In the genomic region with DNA sequence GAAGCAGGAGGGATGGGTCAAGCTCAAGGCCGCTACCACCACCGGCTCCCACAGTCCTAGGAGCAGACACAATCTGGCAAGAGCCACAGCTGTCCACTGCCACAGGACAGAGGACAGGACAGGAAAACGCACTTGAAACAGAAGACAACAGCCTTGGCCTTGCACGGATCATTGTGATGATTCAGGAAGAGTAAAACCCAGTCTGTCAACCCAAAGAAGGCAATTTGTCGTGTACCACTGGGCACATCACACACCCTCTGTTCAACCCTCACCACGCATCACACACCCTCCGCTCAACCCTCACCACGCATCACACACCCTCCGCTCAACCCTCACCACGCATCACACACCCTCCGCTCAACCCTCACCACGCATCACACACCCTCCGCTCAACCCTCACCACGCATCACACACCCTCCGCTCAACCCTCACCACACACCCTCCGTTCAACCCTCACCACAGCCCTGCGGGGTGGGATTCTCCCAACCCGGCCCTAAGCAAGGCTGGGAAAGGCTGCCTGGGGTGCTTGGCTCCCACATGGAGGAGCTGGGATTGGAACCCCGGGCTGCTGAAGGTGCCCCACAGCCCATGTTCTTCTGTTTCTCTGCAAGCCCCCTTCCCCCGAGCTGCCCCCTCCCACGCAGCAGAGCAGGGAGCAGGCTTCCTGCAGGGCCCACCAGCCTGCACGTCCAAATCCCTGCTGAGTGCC, we compare ENCODE assay signal across 7 cellular contexts. TPM values are rescaled to one million over a fixed set of nuclear protein-coding genes. Genes with fewer than 3 reads are reported as not detected.
DNase-seq lines count a peak whose midpoint lies in the region; ATAC-seq and TF ChIP-seq lines count a peak whose summit lies in the region.
"Had no signal": no experiment of that assay in that cellular context is flagged by ENCODE, and none has a peak within 500 bp of the region (broad histone marks: within the 10 kb centered on the region; RNA-seq: fewer than 3 reads in every experiment).

No MANE protein-coding gene starts in this region.

- DNase-seq in Panc1 (ENCODE audit: low read depth, low spot score) (no peak), MV-4-11 (lab: John Stamatoyannopoulos, UW) (no peak), NCI-H2196 (lab: John Stamatoyannopoulos, UW; ENCODE audit: unreplicated experiment) (no peak), GM10248 (ENCODE audit: extremely low spot score) (no peak)
- DNase-seq in stimulated activated naive B cell treated with anti-CD40 and anti-IgM and Interleukin-4, amounts not matched to agents 10 μg/mL and 1 μg/mL and 100 μg/mL, for 72 hours: no peak
- DNase-seq: activated CD8-positive, alpha-beta memory T cell treated with anti-CD3 and anti-CD28 coated beads for 24 hours had no signal

- peak overlapping the region; percentile 23 for H3K4me3 Mint-ChIP-seq in dendritic cell treated with granulocyte-macrophage colony-stimulating factor and Interleukin-4, amounts not matched to agents 40 ng/mL and 50 ng/mL, for 4 days
- peak overlapping the region; percentile 71 to 73 for H3K4me3 Mint-ChIP-seq in stimulated activated naive B cell treated with anti-CD40 and anti-IgM and Interleukin-4, amounts not matched to agents 10 μg/mL and 1 μg/mL and 100 μg/mL, for 72 hours

- POLR2A ChIA-PET in Panc1 (lab: Charles Lee): no interaction called here
- POLR2A ChIA-PET in GM10248 (lab: Yijun Ruan, JAX): interaction anchor here (1.2 to 11.9 kb wide), 4 partner anchors 9 to 20 kb away, joined by 3 to 129 read pairs (median 7); a partner anchor contains a TSS

- H3K4me1 ChIP-seq in Panc1 (ENCODE audit: control insufficient read depth, insufficient read depth, low read length): peaks cover 78% of the 10 kb centered on the region

- TF ChIP-seq CTCF in Panc1 (IDR thresholded peaks at IDR 0.05) (no peak), GM10248 (IDR thresholded peaks at IDR 0.05; ENCODE audit: control extremely low read depth, extremely low read depth, low read depth, missing control alignments) (no peak)

- H3K9me3 Mint-ChIP-seq in dendritic cell treated with granulocyte-macrophage colony-stimulating factor and Interleukin-4, amounts not matched to agents 40 ng/mL and 50 ng/mL, for 4 days: no peaks in the 10 kb centered on the region
- H3K9me3 Mint-ChIP-seq in stimulated activated naive B cell treated with anti-CD40 and anti-IgM and Interleukin-4, amounts not matched to agents 10 μg/mL and 1 μg/mL and 100 μg/mL, for 72 hours: no peaks in the 10 kb centered on the region

- no peaks in the 10 kb centered on the region for H3K9me3 ChIP-seq in Panc1 (ENCODE audit: control insufficient read depth, insufficient read depth, low read depth, low read length)

- peak overlapping the region; percentile 87 for H3K27ac Mint-ChIP-seq in dendritic cell treated with granulocyte-macrophage colony-stimulating factor and Interleukin-4, amounts not matched to agents 40 ng/mL and 50 ng/mL, for 4 days
- peak overlapping the region; percentile 94 for H3K27ac Mint-ChIP-seq in stimulated activated naive B cell treated with anti-CD40 and anti-IgM and Interleukin-4, amounts not matched to agents 10 μg/mL and 1 μg/mL and 100 μg/mL, for 72 hours

- no peak overlapping the region for H3K4me3 ChIP-seq in Panc1 (ENCODE audit: low read depth in 2 of 2, low read length in 2 of 2)

- no TSS peak for BruUV-seq in Panc1 (replicated peaks; lab: Mats Ljungman, UMichigan)

- peaks cover 16% of the 10 kb centered on the region for H3K27me3 Mint-ChIP-seq in dendritic cell treated with granulocyte-macrophage colony-stimulating factor and Interleukin-4, amounts not matched to agents 40 ng/mL and 50 ng/mL, for 4 days
- no peaks in the 10 kb centered on the region for H3K27me3 Mint-ChIP-seq in stimulated activated naive B cell treated with anti-CD40 and anti-IgM and Interleukin-4, amounts not matched to agents 10 μg/mL and 1 μg/mL and 100 μg/mL, for 72 hours

- no peak for ATAC-seq in Panc1
- ATAC-seq in stimulated activated naive B cell treated with anti-CD40 and anti-IgM and Interleukin-4, amounts not matched to agents 10 μg/mL and 1 μg/mL and 100 μg/mL, for 72 hours (replicated peaks): no peak

- in situ Hi-C loops in Panc1 (cut with HindIII; ENCODE audit: low pct_unique_long_range_greater_than_20kb, low sequenced_read_pairs): no loop called here

- CTCF ChIA-PET in Panc1 (lab: Charles Lee): interaction anchor here (0.6 to 1.5 kb wide), 3 partner anchors 14 to 1198 kb away, joined by 3 to 6 read pairs (median 4); no protein-coding TSS in a partner anchor
- CTCF ChIA-PET in GM10248 (lab: Yijun Ruan, JAX): interaction anchor here (16.2 to 33.1 kb wide), 3 partner anchors 6 to 31 kb away, joined by 356 to 1137 read pairs (median 356); a partner anchor contains a TSS

- intact Hi-C loops in Panc1 (cut with micrococcal nuclease; ENCODE audit: unreplicated experiment): no loop called here
- intact Hi-C loops in dendritic cell treated with granulocyte-macrophage colony-stimulating factor and Interleukin-4, amounts not matched to agents 40 ng/mL and 50 ng/mL, for 4 days (cut with micrococcal nuclease): no loop called here

- H3K36me3 Mint-ChIP-seq in dendritic cell treated with granulocyte-macrophage colony-stimulating factor and Interleukin-4, amounts not matched to agents 40 ng/mL and 50 ng/mL, for 4 days (ENCODE audit: low read depth): peaks cover 58% of the 10 kb centered on the region
- peaks cover 62 to 66% of the 10 kb centered on the region in 2 donors for H3K36me3 Mint-ChIP-seq in stimulated activated naive B cell treated with anti-CD40 and anti-IgM and Interleukin-4, amounts not matched to agents 10 μg/mL and 1 μg/mL and 100 μg/mL, for 72 hours

- H3K27ac ChIP-seq in Panc1 (ENCODE audit: low read length): peak overlapping the region; percentile 98

- peaks cover 90% of the 10 kb centered on the region for H3K4me1 Mint-ChIP-seq in dendritic cell treated with granulocyte-macrophage colony-stimulating factor and Interleukin-4, amounts not matched to agents 40 ng/mL and 50 ng/mL, for 4 days (ENCODE audit: low read depth)
- H3K4me1 Mint-ChIP-seq in stimulated activated naive B cell treated with anti-CD40 and anti-IgM and Interleukin-4, amounts not matched to agents 10 μg/mL and 1 μg/mL and 100 μg/mL, for 72 hours: peaks cover 78 to 93% of the 10 kb centered on the region in 2 donors

- H3K36me3 ChIP-seq in Panc1 (ENCODE audit: control insufficient read depth, insufficient read depth, low read length): no peaks in the 10 kb centered on the region; the same call in 1 of the 2 replicates

- H3K27me3 ChIP-seq in Panc1 (ENCODE audit: control insufficient read depth, insufficient read depth, low read length): no peaks in the 10 kb centered on the region

RNA-seq across cellular contexts. Expression of a gene that starts 11.3 kb away (rescaled TPM):
- total RNA-seq in Panc1 (2021; ENCODE audit: unreplicated experiment): 4.1 TPM
- polyA plus RNA-seq in Panc1 (2012; ENCODE audit: insufficient read length): 3.1 TPM

RNA-seq across cellular contexts. Expression of a gene that starts 22.7 kb away (rescaled TPM):
- 186 TPM for total RNA-seq in Panc1 (2021; ENCODE audit: unreplicated experiment)
- polyA plus RNA-seq in Panc1 (2012; ENCODE audit: insufficient read length): 280 TPM

RNA-seq across cellular contexts. Expression of a gene that starts 45.4 kb away (rescaled TPM):
- 54.5 TPM for total RNA-seq in Panc1 (2021; ENCODE audit: unreplicated experiment)
- polyA plus RNA-seq in Panc1 (2012; ENCODE audit: insufficient read length): 84.8 TPM

RNA-seq across cellular contexts. Expression of a gene that starts 52.7 kb away (rescaled TPM):
- total RNA-seq in Panc1 (2021; ENCODE audit: unreplicated experiment): 46.4 TPM
- 57.8 TPM for polyA plus RNA-seq in Panc1 (2012; ENCODE audit: insufficient read length)
